Comparison of ENCODE assay signal across 8 cellular contexts in genomic region chr3:141575879-141576743, GRCh38.
DNase-seq lines count a peak whose midpoint lies in the region; FAIRE-seq and TF ChIP-seq lines count a peak whose summit lies in the region.

No MANE protein-coding gene starts in this region.

- peak in 2 of 3 donors; percentile 31 to 41 for TF ChIP-seq CTCF in breast epithelium (IDR thresholded peaks at IDR 0.05)

- H3K56ac ChIP-seq in mesendoderm (ENCODE audit: low read length): no peak overlapping the region

- no peak overlapping the region for H3K23ac ChIP-seq in mesendoderm (ENCODE audit: low read length)

- no peaks in the 10 kb centered on the region for H3K4me1 ChIP-seq in breast epithelium
- no peaks in the 10 kb centered on the region for H3K4me1 ChIP-seq in mesendoderm (ENCODE audit: control insufficient read depth, low read depth, low read length)

- H3K79me1 ChIP-seq in mesendoderm (ENCODE audit: low read length): no peaks in the 10 kb centered on the region

- intact Hi-C loops in breast epithelium (cut with DNase I; ENCODE audit: low total_unique reads): no loop called here

- H3K36me3 ChIP-seq in breast epithelium (peaks cover 4% of the 10 kb centered on the region), mesendoderm (ENCODE audit: control insufficient read depth, insufficient read depth, low read length) (peaks cover 2% of the 10 kb centered on the region)

- H3K9me3 ChIP-seq in breast epithelium: no peaks in the 10 kb centered on the region

- H3K4me3 ChIP-seq in breast epithelium (no peak overlapping the region), mesendoderm (ENCODE audit: low read length) (no peak overlapping the region)

- no peak overlapping the region for H2BK120ac ChIP-seq in mesendoderm (ENCODE audit: low read depth, low read length)

- H3K4me2 ChIP-seq in mesendoderm (ENCODE audit: low read length): no peak overlapping the region

- H3K9ac ChIP-seq in mesendoderm (ENCODE audit: low read length): no peak overlapping the region

- no CpG with 5 or more reads among the region's 13 CpGs for WGBS in mesendoderm (ENCODE audit: extremely low coverage, insufficient coverage, low lambda C conversion rate)

- TF ChIP-seq POLR2A in H54 (IDR thresholded peaks at IDR 0.05; ENCODE audit: low read depth, low read length): no peak
- TF ChIP-seq POLR2A in breast epithelium (IDR thresholded peaks at IDR 0.05): no peak

- H3K4ac ChIP-seq in mesendoderm (ENCODE audit: low read depth, low read length): no peak overlapping the region

- DNase-seq in NCI-H1092 treated with DMSO at 0.1 percent for 48 hours (lab: John Stamatoyannopoulos, UW) (peak; percentile 43), NCI-H1092 (lab: John Stamatoyannopoulos, UW) (no peak), H54 (ENCODE audit: insufficient read length, low spot score) (no peak), NCI-H748 (lab: John Stamatoyannopoulos, UW; ENCODE audit: unreplicated experiment) (peak; percentile 5), breast epithelium (ENCODE audit: low spot score in 2 of 2) (no peak), mesendoderm (peak; percentile 33), NCI-H774 (lab: John Stamatoyannopoulos, UW) (no peak), kidney glomerular epithelial cell (lab: John Stamatoyannopoulos, UW) (no peak)

- H2BK5ac ChIP-seq in mesendoderm (ENCODE audit: low read length): no peak overlapping the region

- no peak overlapping the region for H4K8ac ChIP-seq in mesendoderm (ENCODE audit: low read depth, low read length)

- H3K79me2 ChIP-seq in mesendoderm (ENCODE audit: control insufficient read depth, insufficient read depth, low read length): no peaks in the 10 kb centered on the region

- H3K27me3 ChIP-seq in breast epithelium (no peaks in the 10 kb centered on the region), mesendoderm (ENCODE audit: insufficient read depth, low read length, poor library complexity) (no peaks in the 10 kb centered on the region)

- H3K18ac ChIP-seq in mesendoderm (ENCODE audit: low read length): no peak overlapping the region

- H2BK15ac ChIP-seq in mesendoderm (replicated peaks; ENCODE audit: low read depth): no peak overlapping the region

- H4K5ac ChIP-seq in mesendoderm (ENCODE audit: low read length): no peak overlapping the region

- FAIRE-seq in H54 (lab: Jason Lieb, UNC): peak; percentile 53

- no peak overlapping the region for H2AK5ac ChIP-seq in mesendoderm (ENCODE audit: low read length)

- H3K27ac ChIP-seq in breast epithelium: no peak overlapping the region
- no peak overlapping the region for H3K27ac ChIP-seq in mesendoderm (ENCODE audit: low read depth, low read length)

Comparison
In these comparisons a context has a peak if more than half of its experiments do, and no peak if none do; other contexts are left out.
1. DNase-seq: peak in NCI-H1092 treated with DMSO at 0.1 percent for 48 hours (single experiment), NCI-H748 (single experiment) and mesendoderm (single experiment); none in NCI-H1092 (single experiment), H54 (single experiment), breast epithelium (0 of 2), NCI-H774 (single experiment) and kidney glomerular epithelial cell (single experiment).